11 cellular contexts compared by ENCODE assay signal in genomic region chr6:14984454-14984853, GRCh38.
DNase-seq lines count a peak whose midpoint lies in the region; ATAC-seq and TF ChIP-seq lines count a peak whose summit lies in the region.
"Had no signal": no experiment of that assay in that cellular context is flagged by ENCODE, and none has a peak within 500 bp of the region (broad histone marks: within the 10 kb centered on the region; RNA-seq: fewer than 3 reads in every experiment).

No MANE protein-coding gene starts in this region.

- intact Hi-C loops in activated CD8-positive, alpha-beta T cell treated with anti-CD3 and anti-CD28 coated beads for 36 hours (cut with micrococcal nuclease), result no loop called here

- H3K4me2 ChIP-seq in hepatocyte (peak overlapping the region; percentile 30), smooth muscle cell (peak overlapping the region; percentile 46)

- H3K9me2 ChIP-seq in hepatocyte (replicated peaks; ENCODE audit: insufficient read depth), result no peaks in the 10 kb centered on the region

- H3K27ac Mint-ChIP-seq in activated naive CD8-positive, alpha-beta T cell treated with anti-CD3 and anti-CD28 coated beads, Interleukin-2, amount 50 U/mL, for 24 hours, result no peak overlapping the region
- no peak overlapping the region for H3K27ac Mint-ChIP-seq in activated CD8-positive, alpha-beta T cell treated with anti-CD3 and anti-CD28 coated beads for 36 hours

- TF ChIP-seq CTCF in hepatocyte (IDR thresholded peaks at IDR 0.05; ENCODE audit: poor library complexity) (no peak), smooth muscle cell (IDR thresholded peaks at IDR 0.05; ENCODE audit: borderline replicate concordance, insufficient read depth, poor library complexity, severe bottlenecking) (no peak)
- no peak for TF ChIP-seq CTCF in activated CD8-positive, alpha-beta T cell treated with anti-CD3 and anti-CD28 coated beads for 36 hours (IDR thresholded peaks at IDR 0.05)

- 25% methylated on average over 7 of the region's 7 CpGs for WGBS in hepatocyte (ENCODE audit: low lambda C conversion rate, missing lambda C conversion rate)
- 23% methylated on average over 7 of the region's 7 CpGs for WGBS in smooth muscle cell (ENCODE audit: low lambda C conversion rate)

- peaks cover 14% of the 10 kb centered on the region for H3K4me1 ChIP-seq in adipocyte (ENCODE audit: control insufficient read depth, insufficient read depth, low read length)
- peaks cover 9% of the 10 kb centered on the region for H3K4me1 ChIP-seq in hepatocyte (ENCODE audit: insufficient read depth)
- H3K4me1 ChIP-seq in smooth muscle cell (ENCODE audit: low read depth), result no peaks in the 10 kb centered on the region

- H2AFZ ChIP-seq in hepatocyte (no peak overlapping the region), smooth muscle cell (ENCODE audit: low read depth) (no peak overlapping the region)

- H3K27me3 ChIP-seq in adipocyte (replicated peaks; ENCODE audit: control insufficient read depth, insufficient read depth, low read length) (no peaks in the 10 kb centered on the region), hepatocyte (no peaks in the 10 kb centered on the region), smooth muscle cell (ENCODE audit: low read depth) (no peaks in the 10 kb centered on the region)
- H3K27me3 ChIP-seq: vagina had no signal

- H4K20me1 ChIP-seq in hepatocyte (ENCODE audit: insufficient read depth, poor library complexity, severe bottlenecking) (no peaks in the 10 kb centered on the region), smooth muscle cell (ENCODE audit: low read depth) (no peaks in the 10 kb centered on the region)

- H3K36me3 ChIP-seq in adipocyte (ENCODE audit: control insufficient read depth, insufficient read depth, low read length, severe bottlenecking) (no peaks in the 10 kb centered on the region), hepatocyte (replicated peaks; ENCODE audit: insufficient read depth, low read depth) (no peaks in the 10 kb centered on the region), smooth muscle cell (ENCODE audit: low read depth) (no peaks in the 10 kb centered on the region)
- H3K36me3 ChIP-seq: vagina had no signal

- no peak overlapping the region for H3K4me3 Mint-ChIP-seq in activated naive CD8-positive, alpha-beta T cell treated with anti-CD3 and anti-CD28 coated beads, Interleukin-2, amount 50 U/mL, for 24 hours
- no peak overlapping the region for H3K4me3 Mint-ChIP-seq in activated CD8-positive, alpha-beta T cell treated with anti-CD3 and anti-CD28 coated beads for 36 hours

- no peaks in the 10 kb centered on the region for H3F3A ChIP-seq in smooth muscle cell (ENCODE audit: low read depth)

- H3K9me3 Mint-ChIP-seq in activated naive CD8-positive, alpha-beta T cell treated with anti-CD3 and anti-CD28 coated beads, Interleukin-2, amount 50 U/mL, for 24 hours, result peaks cover 4% of the 10 kb centered on the region
- no peaks in the 10 kb centered on the region for H3K9me3 Mint-ChIP-seq in activated CD8-positive, alpha-beta T cell treated with anti-CD3 and anti-CD28 coated beads for 36 hours

- CTCF ChIA-PET in activated CD8-positive, alpha-beta T cell treated with anti-CD3 and anti-CD28 coated beads for 36 hours (lab: Charles Lee), result interaction anchor here (0.7 kb wide), 1 partner anchor 16 kb away, joined by 3 read pairs; no protein-coding TSS in a partner anchor

- H3K9me3 ChIP-seq in adipocyte (ENCODE audit: control insufficient read depth, low read length), result no peaks in the 10 kb centered on the region
- H3K9me3 ChIP-seq in hepatocyte (ENCODE audit: low read depth), result no peaks in the 10 kb centered on the region
- no peaks in the 10 kb centered on the region for H3K9me3 ChIP-seq in smooth muscle cell (replicated peaks; ENCODE audit: low read depth)
- H3K9me3 ChIP-seq: vagina had no signal

- no peak for ATAC-seq in GM21717 (IDR thresholded peaks at IDR 0.05; ENCODE audit: unreplicated experiment)
- ATAC-seq in activated naive CD8-positive, alpha-beta T cell treated with anti-CD3 and anti-CD28 coated beads, Interleukin-2, amount 50 U/mL, for 24 hours, result no peak
- no peak for ATAC-seq in activated CD8-positive, alpha-beta T cell treated with anti-CD3 and anti-CD28 coated beads for 36 hours

- H3K27me3 Mint-ChIP-seq in activated naive CD8-positive, alpha-beta T cell treated with anti-CD3 and anti-CD28 coated beads, Interleukin-2, amount 50 U/mL, for 24 hours, result peaks cover 6% of the 10 kb centered on the region
- peaks cover 3% of the 10 kb centered on the region for H3K27me3 Mint-ChIP-seq in activated CD8-positive, alpha-beta T cell treated with anti-CD3 and anti-CD28 coated beads for 36 hours

- POLR2A ChIA-PET in activated CD8-positive, alpha-beta T cell treated with anti-CD3 and anti-CD28 coated beads for 36 hours (lab: Charles Lee), result no interaction called here

- peaks cover 2% of the 10 kb centered on the region for H3K36me3 Mint-ChIP-seq in activated naive CD8-positive, alpha-beta T cell treated with anti-CD3 and anti-CD28 coated beads, Interleukin-2, amount 50 U/mL, for 24 hours (ENCODE audit: low read depth)
- no peaks in the 10 kb centered on the region for H3K36me3 Mint-ChIP-seq in activated CD8-positive, alpha-beta T cell treated with anti-CD3 and anti-CD28 coated beads for 36 hours (ENCODE audit: low read depth)

- H3K4me1 Mint-ChIP-seq in activated naive CD8-positive, alpha-beta T cell treated with anti-CD3 and anti-CD28 coated beads, Interleukin-2, amount 50 U/mL, for 24 hours, result peaks cover 3% of the 10 kb centered on the region
- no peaks in the 10 kb centered on the region for H3K4me1 Mint-ChIP-seq in activated CD8-positive, alpha-beta T cell treated with anti-CD3 and anti-CD28 coated beads for 36 hours (ENCODE audit: low read depth)

- H3K4me3 ChIP-seq in adipocyte (ENCODE audit: low read length), result peak overlapping the region; percentile 37
- H3K4me3 ChIP-seq in hepatocyte, result no peak overlapping the region
- peak overlapping the region; percentile 22 for H3K4me3 ChIP-seq in smooth muscle cell
- H3K4me3 ChIP-seq: vagina had no signal

- H3K9ac ChIP-seq in adipocyte (ENCODE audit: low read length) (no peak overlapping the region), smooth muscle cell (ENCODE audit: low read depth) (no peak overlapping the region)

- peak overlapping the region; percentile 34 for H3K27ac ChIP-seq in hepatocyte
- H3K27ac ChIP-seq in smooth muscle cell (ENCODE audit: low read depth), result peak overlapping the region; percentile 5
- H3K27ac ChIP-seq: vagina had no signal

- DNase-seq in H4 (ENCODE audit: low spot score) (peak; percentile 50), adipocyte (ENCODE audit: low read depth) (peak; percentile 66), hepatocyte (ENCODE audit: low spot score) (peak; percentile 76), smooth muscle cell (lab: John Stamatoyannopoulos, UW; ENCODE audit: unreplicated experiment) (no peak), MV-4-11 (lab: John Stamatoyannopoulos, UW) (no peak)
- no peak for DNase-seq in activated naive CD8-positive, alpha-beta T cell treated with anti-CD3 and anti-CD28 coated beads, Interleukin-2, amount 50 U/mL, for 24 hours
- DNase-seq in activated CD8-positive, alpha-beta T cell treated with anti-CD3 and anti-CD28 coated beads for 36 hours, result no peak
- DNase-seq: activated naive CD4-positive, alpha-beta T cell; DND-41 had no signal

- H3K79me2 ChIP-seq in hepatocyte, result no peaks in the 10 kb centered on the region
- H3K79me2 ChIP-seq in smooth muscle cell (ENCODE audit: low read depth), result no peaks in the 10 kb centered on the region

Comparison
In these comparisons a context has a peak if more than half of its experiments do, and no peak if none do; other contexts are left out.
1. DNase-seq: peak in H4 (single experiment), adipocyte (single experiment) and hepatocyte (single experiment); none in smooth muscle cell (single experiment), MV-4-11 (single experiment), activated naive CD8-positive, alpha-beta T cell treated with anti-CD3 and anti-CD28 coated beads, Interleukin-2, amount 50 U/mL, for 24 hours (single experiment) and activated CD8-positive, alpha-beta T cell treated with anti-CD3 and anti-CD28 coated beads for 36 hours (single experiment).